In genomic region chr10:49273626-49274025, GRCh38 we compare ENCODE assay signal across 35 cellular contexts. TPM values are rescaled to one million over a fixed set of nuclear protein-coding genes. Genes with fewer than 3 reads are reported as not detected.
"Had no signal": no experiment of that assay in that cellular context is flagged by ENCODE, and none has a peak within 500 bp of the region (broad histone marks: within the 10 kb centered on the region; RNA-seq: fewer than 3 reads in every experiment).

No MANE protein-coding gene starts in this region.

- H3K9me3 Mint-ChIP-seq: activated CD4-positive, alpha-beta memory T cell treated with anti-CD3 and anti-CD28 coated beads, Interleukin-2, amount 10 ng/mL, durations not matched to agents 7 days and 5 days; activated CD4-positive, alpha-beta T cell treated with anti-CD3 and anti-CD28 coated beads, Interleukin-2, amount 10 ng/mL, durations not matched to agents 7 days and 5 days; activated naive CD8-positive, alpha-beta T cell treated with anti-CD3 and anti-CD28 coated beads for 36 hours; nephron progenitor cell; stimulated activated naive CD8-positive, alpha-beta T cell treated with anti-CD3 and anti-CD28 coated beads, Interleukin-15, Interleukin-2, amounts not matched to agents 100 ng/mL and 50 ng/mL, for 24 hours had no signal

- H3K27ac ChIP-seq: adrenal gland, body of pancreas, colonic mucosa, esophagus muscularis mucosa, foreskin keratinocyte, left lung, neutrophil, ovary, upper lobe of left lung, vagina had no signal

- H3K4me3 Mint-ChIP-seq: activated CD4-positive, alpha-beta memory T cell treated with anti-CD3 and anti-CD28 coated beads, Interleukin-2, amount 10 ng/mL, durations not matched to agents 7 days and 5 days; activated CD4-positive, alpha-beta T cell treated with anti-CD3 and anti-CD28 coated beads, Interleukin-2, amount 10 ng/mL, durations not matched to agents 7 days and 5 days; activated naive CD4-positive, alpha-beta T cell treated with anti-CD3 and anti-CD28 coated beads for 36 hours; activated naive CD8-positive, alpha-beta T cell treated with anti-CD3 and anti-CD28 coated beads for 36 hours; nephron progenitor cell; stimulated activated naive CD8-positive, alpha-beta T cell treated with anti-CD3 and anti-CD28 coated beads, Interleukin-15, Interleukin-2, amounts not matched to agents 100 ng/mL and 50 ng/mL, for 24 hours; T-helper 17 cell had no signal

- H3K27ac Mint-ChIP-seq: activated CD4-positive, alpha-beta memory T cell treated with anti-CD3 and anti-CD28 coated beads, Interleukin-2, amount 10 ng/mL, durations not matched to agents 7 days and 5 days; activated CD4-positive, alpha-beta T cell treated with anti-CD3 and anti-CD28 coated beads, Interleukin-2, amount 10 ng/mL, durations not matched to agents 7 days and 5 days; activated naive CD4-positive, alpha-beta T cell treated with anti-CD3 and anti-CD28 coated beads for 36 hours; activated naive CD8-positive, alpha-beta T cell treated with anti-CD3 and anti-CD28 coated beads for 36 hours; nephron progenitor cell; progenitor cell of endocrine pancreas; stimulated activated naive CD8-positive, alpha-beta T cell treated with anti-CD3 and anti-CD28 coated beads, Interleukin-15, Interleukin-2, amounts not matched to agents 100 ng/mL and 50 ng/mL, for 24 hours; T-helper 17 cell had no signal

- H3K9me3 ChIP-seq: adrenal gland, body of pancreas, colonic mucosa, esophagus muscularis mucosa, heart right ventricle, left lung, neutrophil, ovary, upper lobe of left lung, vagina had no signal

- H3K36me3 ChIP-seq: adrenal gland, colonic mucosa, esophagus muscularis mucosa, heart right ventricle, left lung, neutrophil, ovary, upper lobe of left lung, vagina had no signal

- ATAC-seq: body of pancreas, foreskin keratinocyte, SK-N-SH treated with all-trans-retinoic acid at 6 μM for 48 hours, T-helper 17 cell had no signal

- H3K36me3 Mint-ChIP-seq: activated naive CD8-positive, alpha-beta T cell treated with anti-CD3 and anti-CD28 coated beads for 36 hours had no signal

- H3K4me1 ChIP-seq: adrenal gland, body of pancreas, colonic mucosa, foreskin keratinocyte had no signal

- H3K27me3 Mint-ChIP-seq: activated CD4-positive, alpha-beta T cell treated with anti-CD3 and anti-CD28 coated beads, Interleukin-2, amount 10 ng/mL, durations not matched to agents 7 days and 5 days; activated naive CD8-positive, alpha-beta T cell treated with anti-CD3 and anti-CD28 coated beads for 36 hours; stimulated activated naive CD8-positive, alpha-beta T cell treated with anti-CD3 and anti-CD28 coated beads, Interleukin-15, Interleukin-2, amounts not matched to agents 100 ng/mL and 50 ng/mL, for 24 hours had no signal

- DNase-seq: activated CD4-positive, alpha-beta memory T cell treated with anti-CD3 and anti-CD28 coated beads, Interleukin-2, amount 10 ng/mL, durations not matched to agents 7 days and 5 days; activated CD4-positive, alpha-beta T cell treated with anti-CD3 and anti-CD28 coated beads for 1 hour; activated CD4-positive, alpha-beta T cell treated with anti-CD3 and anti-CD28 coated beads, Interleukin-2, amount 10 ng/mL, durations not matched to agents 7 days and 5 days; activated effector memory CD4-positive, alpha-beta T cell treated with Interleukin-2 at 50 U/mL for 16 hours; activated naive CD4-positive, alpha-beta T cell treated with anti-CD3 and anti-CD28 coated beads for 36 hours; activated naive CD8-positive, alpha-beta T cell treated with anti-CD3 and anti-CD28 coated beads for 36 hours; adrenal gland; aorta; body of pancreas; cerebellar nuclear complex; colonic mucosa; dorsolateral prefrontal cortex; foreskin keratinocyte; heart right ventricle; kidney glomerular epithelial cell; left lung; mesendoderm; nephron progenitor cell; ovary; retina; stimulated activated CD4-positive, alpha-beta T cell treated with anti-CD3 and anti-CD28 coated beads, Interleukin-12 subunit alpha, Interleukin-12 subunit beta, amount 100 ng/mL, for 4 hours; stimulated activated CD4-positive, alpha-beta T cell treated with anti-CD3 and anti-CD28 coated beads, Interleukin-4, amount 100 ng/mL, for 1 hour; T-helper 17 cell; T1000; upper lobe of left lung had no signal

- H3K4me3 ChIP-seq: adrenal gland, body of pancreas, colonic mucosa, dorsolateral prefrontal cortex, esophagus muscularis mucosa, heart right ventricle, left lung, lung, ovary, upper lobe of left lung, vagina had no signal

- H3K27me3 ChIP-seq: adrenal gland, body of pancreas, colonic mucosa, esophagus muscularis mucosa, foreskin keratinocyte, heart right ventricle, left lung, neutrophil, ovary, upper lobe of left lung, vagina had no signal

RNA-seq across cellular contexts. Expression of gene C10orf71, which starts 25.3 kb away (rescaled TPM):
- total RNA-seq: activated CD4-positive, alpha-beta memory T cell treated with anti-CD3 and anti-CD28 coated beads, Interleukin-2, amount 10 ng/mL, durations not matched to agents 7 days and 5 days; activated CD4-positive, alpha-beta T cell treated with anti-CD3 and anti-CD28 coated beads, Interleukin-2, amount 10 ng/mL, durations not matched to agents 7 days and 5 days; activated naive CD4-positive, alpha-beta T cell treated with anti-CD3 and anti-CD28 coated beads for 36 hours; activated naive CD8-positive, alpha-beta T cell treated with anti-CD3 and anti-CD28 coated beads for 36 hours; colonic mucosa; foreskin keratinocyte; glomerular endothelial cell; left lung; lung; mononuclear cell; progenitor cell of endocrine pancreas; subcutaneous adipose tissue; T-helper 17 cell; upper lobe of left lung; vagina had no signal
- polyA plus RNA-seq: foreskin keratinocyte, lung had no signal
